Comparison of ENCODE assay signal across 8 cellular contexts in the genomic region with DNA sequence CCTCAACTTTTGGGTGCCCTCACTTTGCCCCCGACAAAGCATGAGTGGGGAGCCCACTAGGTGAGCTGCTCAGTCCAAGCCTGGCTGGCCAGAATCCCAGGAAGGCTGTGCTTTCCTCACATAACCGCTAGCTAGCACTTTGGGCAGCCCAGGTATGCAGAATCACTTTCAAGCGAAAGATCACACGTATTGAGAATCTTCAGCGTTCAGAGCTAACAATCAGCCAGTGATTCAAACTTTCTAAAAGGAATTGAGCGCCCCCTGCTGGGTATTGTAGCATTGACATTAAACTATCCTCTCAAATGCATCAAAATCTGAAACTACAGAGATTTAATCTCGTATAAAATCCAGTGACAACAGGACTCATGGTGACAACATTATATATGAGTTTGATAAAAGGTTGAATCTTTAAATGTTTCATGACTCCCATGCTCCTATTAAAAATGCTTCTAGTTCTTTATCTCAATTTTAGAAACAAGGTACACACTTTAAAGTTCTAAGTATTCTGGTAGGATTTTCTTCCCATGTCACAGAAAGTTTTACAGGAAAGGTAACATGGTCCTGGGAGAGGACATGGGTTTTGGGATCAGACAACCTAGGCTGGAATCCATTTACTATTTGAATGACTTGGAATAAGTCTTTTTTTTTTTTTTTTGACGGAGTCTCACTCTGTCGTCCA. TPM values are rescaled to one million over a fixed set of nuclear protein-coding genes. Genes with fewer than 3 reads are reported as not detected.
DNase-seq lines count a peak whose midpoint lies in the region; ATAC-seq and TF ChIP-seq lines count a peak whose summit lies in the region.

No MANE protein-coding gene starts in this region.

- no peaks in the 10 kb centered on the region for H3K27me3 Mint-ChIP-seq in natural killer cell (ENCODE audit: low read depth in 2 of 2)

- no peak overlapping the region for H3K9ac ChIP-seq in NT2/D1 (ENCODE audit: insufficient read length, low read depth)

- intact Hi-C loops in natural killer cell (cut with micrococcal nuclease), result loop anchor here (1.0 to 5.0 kb wide), 4 partner anchors 166 to 542 kb away; no protein-coding TSS in a partner anchor

- peaks cover 36% of the 10 kb centered on the region for H3K36me3 ChIP-seq in NT2/D1 (ENCODE audit: insufficient read depth, insufficient read length, low read length)

- H3K4me3 ChIP-seq in HL-60 (replicated peaks; ENCODE audit: insufficient read depth, low read length), result no peak overlapping the region
- no peak overlapping the region for H3K4me3 ChIP-seq in NT2/D1 (ENCODE audit: insufficient read length, low read depth)

- no peak overlapping the region for H3K27ac ChIP-seq in HL-60 (replicated peaks)

- no peaks in the 10 kb centered on the region for H3K27me3 ChIP-seq in HL-60 (ENCODE audit: insufficient read depth, poor library complexity, severe bottlenecking)
- no peaks in the 10 kb centered on the region for H3K27me3 ChIP-seq in NT2/D1 (ENCODE audit: insufficient read depth, insufficient read length)

- no peak overlapping the region for H3K4me3 Mint-ChIP-seq in natural killer cell

- peaks cover 2% of the 10 kb centered on the region for H3K4me1 ChIP-seq in NT2/D1 (ENCODE audit: insufficient read depth, insufficient read length)

- peaks cover 7% of the 10 kb centered on the region for H3K36me3 Mint-ChIP-seq in natural killer cell

- H3K9me3 Mint-ChIP-seq in natural killer cell, result no peaks in the 10 kb centered on the region

- peak; percentile 24 for TF ChIP-seq CTCF in HL-60 (IDR thresholded peaks at IDR 0.05; ENCODE audit: insufficient read depth, low read length)
- peak; percentile 80 for TF ChIP-seq CTCF in natural killer cell (IDR thresholded peaks at IDR 0.05)

- H3K4me1 Mint-ChIP-seq in natural killer cell, result no peaks in the 10 kb centered on the region

- peak; percentile 73 for DNase-seq in ELF-1 (ENCODE audit: low read depth, low spot score)
- peak in 1 of 2 experiments; percentile 64 for DNase-seq in HL-60 (ENCODE audit: low read depth in 1 of 2, low spot score in 1 of 2)
- DNase-seq in NT2/D1 (ENCODE audit: low read depth, low spot score), result peak; percentile 70
- DNase-seq in activated T-cell treated with anti-CD3 and anti-CD28 coated beads for 1 hour (ENCODE audit: low read depth), result peak; percentile 83
- DNase-seq in natural killer cell, result peak; percentile 63
- DNase-seq in stimulated activated naive CD4-positive, alpha-beta T cell treated with Interleukin-2 at 50 U/mL for 16 hours (lab: John Stamatoyannopoulos, UW), result peak; percentile 62

- no peaks in the 10 kb centered on the region for H3K9me3 ChIP-seq in NT2/D1 (ENCODE audit: insufficient read depth, low read length)

- peak; percentile 59 for ATAC-seq in esophagus mucosa
- ATAC-seq in natural killer cell, result peak; percentile 76 to 82 (median 77)
- no peak for ATAC-seq in HG02870 (IDR thresholded peaks at IDR 0.05; ENCODE audit: unreplicated experiment)

- no peak overlapping the region for H3K27ac Mint-ChIP-seq in natural killer cell

RNA-seq across cellular contexts. Expression of gene ANAPC13, which starts 11.8 kb away (rescaled TPM):
- 17.5 TPM for total RNA-seq in esophagus mucosa
- 10 to 100 TPM; 16.1 to 20.4 (median 16.6) TPM for total RNA-seq in natural killer cell

RNA-seq across cellular contexts. Expression of gene CEP63, which starts 11.8 kb away (rescaled TPM):
- total RNA-seq in esophagus mucosa (11.0 TPM), natural killer cell (10 to 100 TPM; 17.9 to 25.7 (median 19.5) TPM)
